32 cellular contexts compared by ENCODE assay signal in genomic region chr20:20299904-20300303, GRCh38.
"Had no signal": no experiment of that assay in that cellular context is flagged by ENCODE, and none has a peak within 500 bp of the region (broad histone marks: within the 10 kb centered on the region; RNA-seq: fewer than 3 reads in every experiment).

No MANE protein-coding gene starts in this region.

- H3K27me3 Mint-ChIP-seq: activated CD4-positive, alpha-beta memory T cell treated with anti-CD3 and anti-CD28 coated beads for 36 hours; activated CD8-positive, alpha-beta memory T cell treated with anti-CD3 and anti-CD28 coated beads, Interleukin-2, amount 10 ng/mL, durations not matched to agents 7 days and 5 days had no signal

- H3K9me3 Mint-ChIP-seq: activated CD4-positive, alpha-beta memory T cell treated with anti-CD3 and anti-CD28 coated beads for 36 hours; activated naive CD4-positive, alpha-beta T cell treated with anti-CD3 and anti-CD28 coated beads for 36 hours; activated naive CD4-positive, alpha-beta T cell treated with anti-CD3 and anti-CD28 coated beads, Interleukin-2, amount 50 U/mL, for 24 hours; activated naive CD8-positive, alpha-beta T cell treated with anti-CD3 and anti-CD28 coated beads for 36 hours; activated T-helper 1 cell treated with anti-CD3 and anti-CD28 coated beads, Interleukin-12 subunit alpha, Interleukin-12 subunit beta, Interleukin-2, Interleukin-4 antibody, amounts not matched to agents 30 ng/mL and 10 ng/mL and 1 ng/mL, durations not matched to agents 14 hours and 24 hours and 36 hours; activated T-helper 2 cell treated with anti-CD3 and anti-CD28 coated beads, Interferon-gamma antibody, Interleukin-2, Interleukin-4, amounts not matched to agents 10 μg/mL and 5 μg/mL and 100 μg/mL, durations not matched to agents 14 hours and 24 hours and 36 hours; brain; WTC11 had no signal

- H3K27ac ChIP-seq: ascending aorta, breast epithelium, cardiac muscle cell, colonic mucosa, epithelial cell of prostate, esophagus squamous epithelium, gastroesophageal sphincter, heart right ventricle, hepatocyte, VCaP had no signal

- DNase-seq: activated CD4-positive, alpha-beta memory T cell treated with anti-CD3 and anti-CD28 coated beads for 36 hours; activated CD4-positive, alpha-beta T cell treated with anti-CD3 and anti-CD28 coated beads for 1 hour; activated CD4-positive, alpha-beta T cell treated with anti-CD3 and anti-CD28 coated beads for 4 hours; activated CD4-positive, alpha-beta T cell treated with anti-CD3 and anti-CD28 coated beads, Interleukin-2, amount 50 U/mL, for 1 hour; activated CD8-positive, alpha-beta memory T cell treated with anti-CD3 and anti-CD28 coated beads, Interleukin-2, amount 10 ng/mL, durations not matched to agents 7 days and 5 days; activated CD8-positive, alpha-beta memory T cell treated with anti-CD3 and anti-CD28 coated beads, Interleukin-2, amount 50 U/mL, for 4 hours; activated CD8-positive, alpha-beta T cell treated with anti-CD3 and anti-CD28 coated beads, Interleukin-2, amount 10 ng/mL, durations not matched to agents 7 days and 5 days; activated effector memory CD4-positive, alpha-beta T cell treated with anti-CD3 and anti-CD28 coated beads, Interleukin-2, amount 50 U/mL, for 16 hours; activated naive CD4-positive, alpha-beta T cell treated with anti-CD3 and anti-CD28 coated beads for 36 hours; activated naive CD8-positive, alpha-beta T cell treated with anti-CD3 and anti-CD28 coated beads for 36 hours; activated T-cell treated with anti-CD3 and anti-CD28 coated beads, Interleukin-2, amount 50 U/mL, for 1 hour; activated T-cell treated with anti-CD3 and anti-CD28 coated beads, Interleukin-2, amount 50 U/mL, for 48 hours; central memory CD4-positive, alpha-beta T cell; cerebellar nuclear complex; colonic mucosa; effector CD8-positive, alpha-beta T cell; esophagus squamous epithelium; foreskin melanocyte; heart right ventricle; T-helper 2 cell had no signal

- H3K9me3 ChIP-seq: ascending aorta, breast epithelium, colonic mucosa, esophagus squamous epithelium, gastroesophageal sphincter, heart right ventricle had no signal

- H3K4me1 Mint-ChIP-seq: activated CD8-positive, alpha-beta memory T cell treated with anti-CD3 and anti-CD28 coated beads, Interleukin-2, amount 10 ng/mL, durations not matched to agents 7 days and 5 days; activated naive CD4-positive, alpha-beta T cell treated with anti-CD3 and anti-CD28 coated beads, Interleukin-2, amount 50 U/mL, for 24 hours; activated naive CD8-positive, alpha-beta T cell treated with anti-CD3 and anti-CD28 coated beads for 36 hours had no signal

- H3K36me3 Mint-ChIP-seq: activated CD4-positive, alpha-beta memory T cell treated with anti-CD3 and anti-CD28 coated beads for 36 hours; activated CD8-positive, alpha-beta memory T cell treated with anti-CD3 and anti-CD28 coated beads, Interleukin-2, amount 10 ng/mL, durations not matched to agents 7 days and 5 days; activated naive CD4-positive, alpha-beta T cell treated with anti-CD3 and anti-CD28 coated beads, Interleukin-2, amount 50 U/mL, for 24 hours; activated naive CD8-positive, alpha-beta T cell treated with anti-CD3 and anti-CD28 coated beads for 36 hours; brain; WTC11 had no signal

- H3K27ac Mint-ChIP-seq: activated CD4-positive, alpha-beta memory T cell treated with anti-CD3 and anti-CD28 coated beads for 36 hours; activated CD8-positive, alpha-beta memory T cell treated with anti-CD3 and anti-CD28 coated beads, Interleukin-2, amount 10 ng/mL, durations not matched to agents 7 days and 5 days; activated CD8-positive, alpha-beta T cell treated with anti-CD3 and anti-CD28 coated beads, Interleukin-2, amount 10 ng/mL, durations not matched to agents 7 days and 5 days; activated naive CD4-positive, alpha-beta T cell treated with anti-CD3 and anti-CD28 coated beads for 36 hours; activated naive CD4-positive, alpha-beta T cell treated with anti-CD3 and anti-CD28 coated beads, Interleukin-2, amount 50 U/mL, for 24 hours; activated naive CD8-positive, alpha-beta T cell treated with anti-CD3 and anti-CD28 coated beads for 36 hours; activated T-helper 1 cell treated with anti-CD3 and anti-CD28 coated beads, Interleukin-12 subunit alpha, Interleukin-12 subunit beta, Interleukin-2, Interleukin-4 antibody, amounts not matched to agents 30 ng/mL and 10 ng/mL and 1 ng/mL, durations not matched to agents 14 hours and 24 hours and 36 hours; activated T-helper 2 cell treated with anti-CD3 and anti-CD28 coated beads, Interferon-gamma antibody, Interleukin-2, Interleukin-4, amounts not matched to agents 10 μg/mL and 5 μg/mL and 100 μg/mL, durations not matched to agents 14 hours and 24 hours and 36 hours; brain; WTC11 had no signal

- H3K36me3 ChIP-seq: ascending aorta, breast epithelium, cardiac muscle cell, colonic mucosa, esophagus squamous epithelium, gastroesophageal sphincter had no signal

- ATAC-seq: activated CD8-positive, alpha-beta memory T cell treated with anti-CD3 and anti-CD28 coated beads, Interleukin-2, amount 10 ng/mL, durations not matched to agents 7 days and 5 days; activated CD8-positive, alpha-beta T cell treated with anti-CD3 and anti-CD28 coated beads, Interleukin-2, amount 10 ng/mL, durations not matched to agents 7 days and 5 days; gastroesophageal sphincter; heart right ventricle; WTC11 had no signal

- H3K4me3 Mint-ChIP-seq: activated CD4-positive, alpha-beta memory T cell treated with anti-CD3 and anti-CD28 coated beads for 36 hours; activated CD8-positive, alpha-beta memory T cell treated with anti-CD3 and anti-CD28 coated beads, Interleukin-2, amount 10 ng/mL, durations not matched to agents 7 days and 5 days; activated CD8-positive, alpha-beta T cell treated with anti-CD3 and anti-CD28 coated beads, Interleukin-2, amount 10 ng/mL, durations not matched to agents 7 days and 5 days; activated naive CD4-positive, alpha-beta T cell treated with anti-CD3 and anti-CD28 coated beads for 36 hours; activated naive CD4-positive, alpha-beta T cell treated with anti-CD3 and anti-CD28 coated beads, Interleukin-2, amount 50 U/mL, for 24 hours; activated naive CD8-positive, alpha-beta T cell treated with anti-CD3 and anti-CD28 coated beads for 36 hours; activated T-helper 1 cell treated with anti-CD3 and anti-CD28 coated beads, Interleukin-12 subunit alpha, Interleukin-12 subunit beta, Interleukin-2, Interleukin-4 antibody, amounts not matched to agents 30 ng/mL and 10 ng/mL and 1 ng/mL, durations not matched to agents 14 hours and 24 hours and 36 hours; brain; WTC11 had no signal

- H3K4me1 ChIP-seq: ascending aorta, breast epithelium, colonic mucosa, esophagus squamous epithelium, gastroesophageal sphincter, heart right ventricle had no signal

- H3K27me3 ChIP-seq: ascending aorta, breast epithelium, cardiac muscle cell, colonic mucosa, esophagus squamous epithelium, heart right ventricle, hepatocyte had no signal

- H3K4me3 ChIP-seq: ascending aorta, breast epithelium, cardiac muscle cell, colonic mucosa, esophagus squamous epithelium, gastroesophageal sphincter, heart right ventricle, hepatocyte had no signal
